In the genomic region with DNA sequence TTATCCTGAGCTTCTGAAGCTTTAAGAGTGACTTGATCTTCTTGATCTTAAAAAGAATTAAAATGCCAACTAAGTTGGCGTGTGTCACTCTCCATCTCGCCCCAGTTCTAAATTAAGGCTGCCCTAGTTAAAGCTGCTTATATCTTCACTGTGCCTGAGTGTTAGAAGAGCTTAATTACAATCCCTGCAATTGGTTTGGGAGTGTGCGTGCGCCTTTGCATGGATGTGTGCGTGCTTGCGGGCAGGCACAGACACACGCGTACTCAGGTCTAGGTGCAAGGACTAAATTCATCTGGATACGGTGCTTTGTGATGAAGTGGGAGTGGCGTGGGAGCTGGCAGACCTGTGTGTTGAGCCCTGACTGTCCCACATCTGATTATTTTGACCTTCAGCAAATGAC, we compare ENCODE assay signal across 22 cellular contexts.
DNase-seq lines count a peak whose midpoint lies in the region; ATAC-seq and TF ChIP-seq lines count a peak whose summit lies in the region.
"Had no signal": no experiment of that assay in that cellular context is flagged by ENCODE, and none has a peak within 500 bp of the region (broad histone marks: within the 10 kb centered on the region; RNA-seq: fewer than 3 reads in every experiment).

No MANE protein-coding gene starts in this region.

- CTCF ChIA-PET in GM10248 (lab: Yijun Ruan, JAX): interaction anchor here (0.8 to 1.7 kb wide), 7 partner anchors 8 to 309 kb away, joined by 3 to 4 read pairs (median 4); no protein-coding TSS in a partner anchor

- intact Hi-C loops in Right ventricle myocardium superior (cut with DNase I): loop anchor here (10.0 kb wide), 1 partner anchor 250 kb away; no protein-coding TSS in a partner anchor
- intact Hi-C loops in Right ventricle myocardium inferior (cut with DNase I): no loop called here

- ATAC-seq in Right ventricle myocardium superior (ENCODE audit: poor library complexity): peak; percentile 54
- ATAC-seq in Right ventricle myocardium inferior: no peak
- ATAC-seq: HCT116 had no signal

- peak overlapping the region; percentile 59 for H3K27ac ChIP-seq in caudate nucleus (ENCODE audit: low read depth, low read length)
- H3K27ac ChIP-seq: C4-2B, Peyer's patch, SJSA1 had no signal

- POLR2A ChIA-PET in GM10248 (lab: Yijun Ruan, JAX): no interaction called here

- no peak for TF ChIP-seq CTCF in GM10248 (IDR thresholded peaks at IDR 0.05; ENCODE audit: control extremely low read depth, extremely low read depth, low read depth, missing control alignments)

- DNase-seq in Right ventricle myocardium superior (no peak), Right ventricle myocardium inferior (ENCODE audit: missing footprints) (no peak), caudate nucleus (lab: John Stamatoyannopoulos, UW) (peak in 24 of 61 donors; percentile 22 to 87 (median 51)), mesenteric fat pad (ENCODE audit: low spot score) (peak; percentile 60), superior temporal gyrus (ENCODE audit: extremely low spot score) (peak; percentile 8), GM10248 (ENCODE audit: extremely low spot score) (no peak)
- no peak for DNase-seq in activated naive CD4-positive, alpha-beta T cell (lab: John Stamatoyannopoulos, UW)
- DNase-seq in stimulated activated CD4-positive, alpha-beta T cell treated with anti-CD3 and anti-CD28 coated beads, Interleukin-2, amount 100 ng/mL, for 48 hours: no peak
- DNase-seq: 8988T, AML-193, DMS53, GDM1, NCI-H1105, NCI-H2081, NCI-H2171, NCI-H345, NCI-H524, NCI-H774, Peyer's patch had no signal

Comparison
In these comparisons a context has a peak if more than half of its experiments do, and no peak if none do; other contexts are left out.
1. DNase-seq: peak in mesenteric fat pad (single experiment) and superior temporal gyrus (single experiment); none in Right ventricle myocardium superior (single experiment), Right ventricle myocardium inferior (single experiment), activated naive CD4-positive, alpha-beta T cell (0 of 4), GM10248 (single experiment) and stimulated activated CD4-positive, alpha-beta T cell treated with anti-CD3 and anti-CD28 coated beads, Interleukin-2, amount 100 ng/mL, for 48 hours (0 of 2).